Comparison of ENCODE assay signal across 8 cellular contexts in the genomic region with DNA sequence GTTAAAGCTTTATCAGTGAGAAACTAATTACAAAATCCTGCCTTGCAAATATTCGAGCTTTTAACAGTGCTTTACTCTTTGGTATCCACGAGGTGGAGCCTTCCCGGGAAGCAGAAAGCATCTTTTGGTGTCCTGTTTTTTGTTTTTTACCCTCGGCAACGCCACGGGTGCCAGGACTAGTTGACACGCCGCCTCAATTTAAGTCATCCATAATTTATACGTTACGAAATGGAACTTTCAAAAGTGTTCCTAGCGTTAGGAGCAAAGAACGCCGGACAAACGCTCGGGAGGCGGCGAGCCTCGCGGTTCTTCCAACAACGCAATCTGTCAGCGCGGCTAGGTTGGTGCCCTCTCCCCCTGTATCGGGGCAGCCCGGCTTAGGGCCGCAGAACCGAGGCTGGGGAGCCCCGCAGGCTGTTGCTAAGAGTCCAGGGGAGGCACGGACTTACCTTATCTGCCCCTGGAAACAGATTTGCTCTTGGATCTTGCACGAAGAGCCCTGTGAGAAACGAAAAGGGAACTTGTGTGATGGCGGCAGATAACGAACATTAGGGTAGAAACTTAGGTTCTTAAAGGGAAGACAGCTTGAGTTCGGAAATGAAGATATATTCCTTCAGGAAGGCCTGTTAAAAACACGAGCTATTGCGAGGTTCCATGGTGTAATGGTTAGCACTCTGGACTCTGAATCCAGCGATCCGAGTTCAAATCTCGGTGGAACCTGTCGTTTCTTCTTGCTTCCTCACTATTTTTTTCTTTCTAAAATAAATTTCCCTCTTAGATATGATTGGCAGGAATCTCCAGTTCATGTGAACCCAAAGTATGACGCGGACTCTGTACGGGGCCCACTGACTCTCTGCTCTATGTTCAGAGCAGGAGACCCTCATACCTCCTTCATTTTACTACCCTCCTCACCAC. TPM values are rescaled to one million over a fixed set of nuclear protein-coding genes. Genes with fewer than 3 reads are reported as not detected.
A peak's percentile ranks its signal among the peaks of the same experiment; 100 is the strongest.
DNase-seq lines count a peak whose midpoint lies in the region; ATAC-seq, FAIRE-seq and TF ChIP-seq lines count a peak whose summit lies in the region.

No MANE protein-coding gene starts in this region.

- H2BK120ac ChIP-seq in neuronal stem cell (ENCODE audit: low read depth, low read length), result no peak overlapping the region

- no peaks in the 10 kb centered on the region for H3K4me1 ChIP-seq in neuronal stem cell (ENCODE audit: control insufficient read depth in 2 of 2, insufficient read depth in 1 of 2, low read depth in 1 of 2, low read length in 2 of 2)
- H3K4me1 ChIP-seq in thoracic aorta (ENCODE audit: control insufficient read depth in 1 of 2, low read depth in 2 of 2), result peaks cover 0 to 10% of the 10 kb centered on the region in 2 donors

- H3K9me3 Mint-ChIP-seq in activated naive CD4-positive, alpha-beta T cell treated with anti-CD3 and anti-CD28 coated beads for 36 hours, result no peaks in the 10 kb centered on the region

- peak overlapping the region; percentile 84 for H3K18ac ChIP-seq in neuronal stem cell (ENCODE audit: low read length)

- CTCF ChIA-PET in RWPE1 (lab: Yijun Ruan, JAX), result interaction anchor here (0.6 to 1.6 kb wide), 15 partner anchors 10 to 348 kb away, joined by 3 to 9 read pairs (median 4); no protein-coding TSS in a partner anchor
- CTCF ChIA-PET in activated naive CD4-positive, alpha-beta T cell treated with anti-CD3 and anti-CD28 coated beads for 36 hours (lab: Charles Lee), result interaction anchor here (0.7 to 2.3 kb wide), 12 partner anchors 13 to 270 kb away, joined by 3 to 14 read pairs (median 4); no protein-coding TSS in a partner anchor

- no peaks in the 10 kb centered on the region for H3K36me3 ChIP-seq in KOPT-K1 (ENCODE audit: insufficient read depth, low read length)
- no peaks in the 10 kb centered on the region for H3K36me3 ChIP-seq in neuronal stem cell (replicated peaks in 1 of 2; ENCODE audit: control insufficient read depth in 2 of 2, insufficient read depth in 2 of 2, low read length in 2 of 2)
- H3K36me3 ChIP-seq in thoracic aorta, result no peaks in the 10 kb centered on the region

- H2BK12ac ChIP-seq in neuronal stem cell (ENCODE audit: low read length), result no peak overlapping the region

- peak overlapping the region; percentile 68 for H3K27ac ChIP-seq in KOPT-K1 (ENCODE audit: low read depth, low read length, poor library complexity, severe bottlenecking)
- H3K27ac ChIP-seq in RWPE1, result peak overlapping the region; percentile 84
- H3K27ac ChIP-seq in neuronal stem cell (replicated peaks; ENCODE audit: low read length), result peak overlapping the region; percentile 78
- H3K27ac ChIP-seq in thoracic aorta, result peak overlapping the region; percentile 93 to 95

- no peak overlapping the region for H3K4me2 ChIP-seq in neuronal stem cell (ENCODE audit: insufficient read depth, low read length, poor library complexity, severe bottlenecking)

- intact Hi-C loops in activated naive CD4-positive, alpha-beta T cell treated with anti-CD3 and anti-CD28 coated beads for 36 hours (cut with micrococcal nuclease), result loop anchor here (1.0 to 5.0 kb wide), 9 partner anchors 16 to 376 kb away; a partner anchor contains a TSS

- no peak overlapping the region for H3K14ac ChIP-seq in neuronal stem cell (ENCODE audit: low read length)

- FAIRE-seq in frontal cortex (lab: Jason Lieb, UNC), result peak; percentile 42

- peaks cover 18% of the 10 kb centered on the region for H3K4me1 Mint-ChIP-seq in activated naive CD4-positive, alpha-beta T cell treated with anti-CD3 and anti-CD28 coated beads for 36 hours (ENCODE audit: low read depth)

- peak; percentile 52 for ATAC-seq in GM21526 (IDR thresholded peaks at IDR 0.05; ENCODE audit: low FRiP score, unreplicated experiment)
- peak; percentile 90 for ATAC-seq in thoracic aorta (ENCODE audit: insufficient number of reproducible peaks, low FRiP score, low read depth)

- H3K4me3 Mint-ChIP-seq in activated naive CD4-positive, alpha-beta T cell treated with anti-CD3 and anti-CD28 coated beads for 36 hours, result peak overlapping the region; percentile 76

- H3K23ac ChIP-seq in neuronal stem cell (ENCODE audit: low read depth, low read length, poor library complexity), result no peak overlapping the region

- no peak overlapping the region for H2AK5ac ChIP-seq in neuronal stem cell (ENCODE audit: low read depth, low read length)

- WGBS in neuronal stem cell (ENCODE audit: extremely low coverage in 2 of 2, insufficient read length in 2 of 2, insufficient replicate concordance in 1 of 2), 2 donors, result no CpG with 5 or more reads among the region's 42 CpGs

- H2BK5ac ChIP-seq in neuronal stem cell (ENCODE audit: low read length), result no peak overlapping the region

- H2BK15ac ChIP-seq in neuronal stem cell (ENCODE audit: low read length), result no peak overlapping the region

- H3K27ac Mint-ChIP-seq in activated naive CD4-positive, alpha-beta T cell treated with anti-CD3 and anti-CD28 coated beads for 36 hours, result peak overlapping the region; percentile 81

- no peaks in the 10 kb centered on the region for H3K9me3 ChIP-seq in KOPT-K1 (ENCODE audit: insufficient read depth, low read length, poor library complexity, severe bottlenecking)
- no peaks in the 10 kb centered on the region for H3K9me3 ChIP-seq in neuronal stem cell (replicated peaks in 1 of 2; ENCODE audit: control insufficient read depth in 2 of 2, insufficient read depth in 1 of 2, low read depth in 1 of 2, low read length in 2 of 2)
- no peaks in the 10 kb centered on the region for H3K9me3 ChIP-seq in thoracic aorta

- peak overlapping the region; percentile 82 to 98 for H3K4me3 ChIP-seq in neuronal stem cell (ENCODE audit: low read length in 2 of 2)
- H3K4me3 ChIP-seq in thoracic aorta, result peak overlapping the region; percentile 90

- H4K91ac ChIP-seq in neuronal stem cell (ENCODE audit: low read depth, low read length, poor library complexity), result no peak overlapping the region

- no peaks in the 10 kb centered on the region for H3K79me1 ChIP-seq in neuronal stem cell (ENCODE audit: low read depth, low read length)

- POLR2A ChIA-PET in RWPE1 (lab: Yijun Ruan, JAX; ENCODE audit: low non-redundant PET), result no interaction called here

- H3K4ac ChIP-seq in neuronal stem cell (ENCODE audit: low read length), result no peak overlapping the region

- peak overlapping the region; percentile 68 for H3K9ac ChIP-seq in neuronal stem cell (ENCODE audit: low read depth, low read length, poor library complexity)

- H3K27me3 ChIP-seq in neuronal stem cell (ENCODE audit: control insufficient read depth in 3 of 3, insufficient read depth in 3 of 3, low read depth in 1 of 3, low read length in 3 of 3) (peaks cover 0 to 14% (median 0%) of the 10 kb centered on the region in 3 experiments), thoracic aorta (replicated peaks; ENCODE audit: insufficient read depth) (no peaks in the 10 kb centered on the region)

- TF ChIP-seq CTCF in RWPE1 (conservative IDR thresholded peaks at IDR 0.05; ENCODE audit: low read depth) (peak; percentile 73), thoracic aorta (IDR thresholded peaks at IDR 0.05) (peak; percentile 63)

- peaks cover 10% of the 10 kb centered on the region for H3K27me3 Mint-ChIP-seq in activated naive CD4-positive, alpha-beta T cell treated with anti-CD3 and anti-CD28 coated beads for 36 hours (ENCODE audit: low read depth)

- DNase-seq in DMS 273 (lab: John Stamatoyannopoulos, UW; ENCODE audit: unreplicated experiment) (peak; percentile 94), RWPE1 (ENCODE audit: low spot score) (peak; percentile 66), frontal cortex (ENCODE audit: low spot score in 2 of 2) (peak; percentile 58 to 59), neuronal stem cell (ENCODE audit: low spot score) (peak; percentile 84), thoracic aorta (ENCODE audit: low spot score) (no peak)
- DNase-seq in activated naive CD4-positive, alpha-beta T cell treated with anti-CD3 and anti-CD28 coated beads for 36 hours, result peak; percentile 82

- H2AFZ ChIP-seq in neuronal stem cell (ENCODE audit: low read length), result peak overlapping the region; percentile 99

- no peak overlapping the region for H4K8ac ChIP-seq in neuronal stem cell (ENCODE audit: low read depth, low read length)

- no peaks in the 10 kb centered on the region for H3K36me3 Mint-ChIP-seq in activated naive CD4-positive, alpha-beta T cell treated with anti-CD3 and anti-CD28 coated beads for 36 hours (ENCODE audit: low read depth)

RNA-seq across cellular contexts. Expression of a gene that starts 46.2 kb away (rescaled TPM):
- 10 to 100 TPM; 13.0 to 14.3 TPM for total RNA-seq in activated naive CD4-positive, alpha-beta T cell treated with anti-CD3 and anti-CD28 coated beads for 36 hours
- total RNA-seq in frontal cortex, result 37.9 TPM
- polyA plus RNA-seq in neuronal stem cell (2013, experiment 1 of 2), result 11.0 TPM
- 11.0 TPM for polyA plus RNA-seq in neuronal stem cell (2013, experiment 2 of 2)
- 1 to 10 TPM; 3.4 to 5.0 TPM for total RNA-seq in thoracic aorta
